ENCODE assay signal across 10 cellular contexts in genomic region chr2:216370961-216371633, GRCh38. TPM values are rescaled to one million over a fixed set of nuclear protein-coding genes. Genes with fewer than 3 reads are reported as not detected.
DNase-seq lines count a peak whose midpoint lies in the region; ATAC-seq, FAIRE-seq and TF ChIP-seq lines count a peak whose summit lies in the region.
"Had no signal": no experiment of that assay in that cellular context is flagged by ENCODE, and none has a peak within 500 bp of the region (broad histone marks: within the 10 kb centered on the region; RNA-seq: fewer than 3 reads in every experiment).

No MANE protein-coding gene starts in this region.

- H3K27me3 ChIP-seq in left ventricle myocardium inferior (ENCODE audit: low read depth) (peaks cover 87% of the 10 kb centered on the region), ascending aorta (peaks cover 7% of the 10 kb centered on the region)

- intact Hi-C loops in left ventricle myocardium inferior (cut with micrococcal nuclease) = no loop called here
- intact Hi-C loops in Right ventricle myocardium superior (cut with DNase I) = no loop called here
- intact Hi-C loops in ascending aorta (cut with DNase I) = no loop called here
- intact Hi-C loops in sciatic nerve (cut with DNase I) = no loop called here

- peaks cover 0 to 9% (median 1%) of the 10 kb centered on the region in 6 donors for H3K9me3 Mint-ChIP-seq in immature natural killer cell

- peaks cover 27 to 58% (median 32%) of the 10 kb centered on the region in 3 donors for H3K27me3 Mint-ChIP-seq in immature natural killer cell (ENCODE audit: low read depth in 3 of 3)

- H3K36me3 Mint-ChIP-seq in immature natural killer cell = peaks cover 0 to 4% (median 4%) of the 10 kb centered on the region in 3 donors

- H3K27ac Mint-ChIP-seq in immature natural killer cell = no peak overlapping the region

- H3K36me3 ChIP-seq in left ventricle myocardium inferior (no peaks in the 10 kb centered on the region), ascending aorta (no peaks in the 10 kb centered on the region)
- H3K36me3 ChIP-seq: HAP-1 had no signal

- TF ChIP-seq CTCF in left ventricle myocardium inferior (IDR thresholded peaks at IDR 0.05; ENCODE audit: borderline replicate concordance) (no peak), ascending aorta (IDR thresholded peaks at IDR 0.05) (no peak)

- H3K4me3 Mint-ChIP-seq in immature natural killer cell = peak overlapping the region in 3 of 5 donors; percentile 1 to 33 (median 18)

- H3K4me1 ChIP-seq in left ventricle myocardium inferior (peaks cover 26% of the 10 kb centered on the region), ascending aorta (peaks cover 8 to 13% of the 10 kb centered on the region in 2 donors)
- H3K4me1 ChIP-seq: HAP-1 had no signal

- H3K9me3 ChIP-seq in left ventricle myocardium inferior (replicated peaks) (no peaks in the 10 kb centered on the region), ascending aorta (no peaks in the 10 kb centered on the region)
- H3K9me3 ChIP-seq: HAP-1 had no signal

- H3K4me3 ChIP-seq in left ventricle myocardium inferior (peak overlapping the region; percentile 58), ascending aorta (peak overlapping the region; percentile 6 to 56)
- H3K4me3 ChIP-seq: HAP-1 had no signal

- peak overlapping the region; percentile 25 for H3K27ac ChIP-seq in left ventricle myocardium inferior (replicated peaks)
- H3K27ac ChIP-seq in ascending aorta = no peak overlapping the region

- no peak for FAIRE-seq in urothelium cell line (lab: Jason Lieb, UNC)

- peaks cover 14 to 16% of the 10 kb centered on the region in 2 donors for H3K4me1 Mint-ChIP-seq in immature natural killer cell

- no peak for ATAC-seq in Right ventricle myocardium superior (ENCODE audit: poor library complexity)
- ATAC-seq in sciatic nerve = no peak

- DNase-seq in left ventricle myocardium inferior (no peak), Right ventricle myocardium superior (no peak), ascending aorta (ENCODE audit: low spot score in 2 of 2) (no peak), immature natural killer cell (no peak), urothelium cell line (ENCODE audit: low spot score) (peak; percentile 32), NCI-H2081 treated with DMSO at 0.1 percent for 48 hours (lab: John Stamatoyannopoulos, UW) (no peak), sciatic nerve (ENCODE audit: low spot score) (no peak)
- DNase-seq in effector CD4-positive, alpha-beta T cell = no peak
- DNase-seq: DND-41 had no signal

RNA-seq across cellular contexts. Expression of gene MARCHF4, which starts 1.2 kb away (rescaled TPM):
- 0.08 TPM for total RNA-seq in left ventricle myocardium inferior
- total RNA-seq in Right ventricle myocardium superior = not detected
- total RNA-seq in ascending aorta = not detected
- polyA plus RNA-seq in immature natural killer cell = under 1 TPM in 1 of 3 donors, not detected in 2; 0.19 TPM
- total RNA-seq in sciatic nerve = not detected

RNA-seq across cellular contexts. Expression of gene SMARCAL1, which starts 41.2 kb away (rescaled TPM):
- 7.5 TPM for total RNA-seq in left ventricle myocardium inferior
- 7.9 TPM for total RNA-seq in Right ventricle myocardium superior
- total RNA-seq in ascending aorta = 5.3 TPM
- polyA plus RNA-seq in immature natural killer cell = 10 to 100 TPM; 15.1 to 34.6 (median 15.2) TPM
- 30.2 TPM for total RNA-seq in sciatic nerve
